15 cellular contexts compared by ENCODE assay signal in the genomic region with DNA sequence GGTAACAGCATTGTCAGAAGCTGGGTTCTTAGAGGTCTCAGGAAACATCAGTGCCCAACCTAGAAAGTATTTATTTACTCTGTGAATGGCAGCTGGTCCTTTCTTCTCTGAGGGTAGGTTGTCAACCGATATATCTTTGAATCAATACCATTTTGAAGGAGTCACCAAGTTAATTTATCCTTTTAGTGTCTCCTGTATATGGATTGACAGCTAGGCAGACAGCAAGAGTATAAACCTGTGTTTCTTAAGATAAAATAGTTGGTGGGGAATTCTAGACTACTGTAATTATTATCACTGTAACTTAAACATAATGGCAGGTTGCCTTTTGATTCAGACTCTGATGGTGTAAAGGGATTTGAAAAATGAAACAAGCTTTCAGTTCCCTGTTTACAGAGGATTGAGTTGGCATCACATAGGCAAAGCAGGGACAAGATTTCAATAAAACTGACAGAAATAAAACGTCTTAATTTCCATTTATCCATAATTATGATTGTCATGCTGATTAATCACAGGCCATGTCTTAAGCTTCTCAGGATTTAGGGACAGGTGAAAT.
"Had no signal": no experiment of that assay in that cellular context is flagged by ENCODE, and none has a peak within 500 bp of the region (broad histone marks: within the 10 kb centered on the region; RNA-seq: fewer than 3 reads in every experiment).

No MANE protein-coding gene starts in this region.

- ATAC-seq: left ventricle myocardium superior; natural killer cell; stimulated activated effector memory CD8-positive, alpha-beta T cell treated with anti-CD3 and anti-CD28 coated beads, Interleukin-12 subunit alpha, Interleukin-12 subunit beta, amount 100 ng/mL, for 72 hours had no signal

- DNase-seq: activated B cell treated with CpG ODN at 0.5 μM for 24 hours; activated CD4-positive, alpha-beta T cell treated with anti-CD3 and anti-CD28 coated beads, Interleukin-2, amount 10 ng/mL, durations not matched to agents 7 days and 5 days; activated CD8-positive, alpha-beta memory T cell treated with anti-CD3 and anti-CD28 coated beads for 24 hours; activated gamma-delta T cell treated with Interleukin-2 at 50 U/mL for 16 hours; activated naive CD8-positive, alpha-beta T cell treated with anti-CD3 and anti-CD28 coated beads for 36 hours; aorta; effector memory CD4-positive, alpha-beta T cell; foreskin fibroblast; kidney glomerular epithelial cell; left ventricle myocardium superior; mesenchymal stem cell; natural killer cell; posterior cingulate gyrus; retina had no signal
